ENCODE assay signal across 23 cellular contexts in genomic region chr13:79999601-80000000, GRCh38.
"Had no signal": no experiment of that assay in that cellular context is flagged by ENCODE, and none has a peak within 500 bp of the region (broad histone marks: within the 10 kb centered on the region; RNA-seq: fewer than 3 reads in every experiment).

No MANE protein-coding gene starts in this region.

- FAIRE-seq: endothelial cell of umbilical vein, frontal cortex, urothelium cell line had no signal

- H3K4me3 ChIP-seq: coronary artery, heart left ventricle, lower lobe of right lung, sigmoid colon, skin epidermis, suprapubic skin, thyroid gland had no signal

- H3K27me3 ChIP-seq: heart left ventricle, sigmoid colon, suprapubic skin, thyroid gland had no signal

- H3K36me3 Mint-ChIP-seq: memory B cell; mesothelial cell of epicardium; natural killer cell; stimulated activated effector memory CD8-positive, alpha-beta T cell treated with anti-CD3 and anti-CD28 coated beads, Interleukin-12 subunit alpha, Interleukin-12 subunit beta, amount 100 ng/mL, for 72 hours; type B pancreatic cell had no signal

- H3K4me3 Mint-ChIP-seq: endodermal cell; memory B cell; mesothelial cell of epicardium; natural killer cell; neural crest cell; stimulated activated effector memory CD8-positive, alpha-beta T cell treated with anti-CD3 and anti-CD28 coated beads, Interleukin-12 subunit alpha, Interleukin-12 subunit beta, amount 100 ng/mL, for 72 hours; type B pancreatic cell had no signal

- H3K27me3 Mint-ChIP-seq: memory B cell, type B pancreatic cell had no signal

- H3K36me3 ChIP-seq: heart left ventricle, lower lobe of right lung, sigmoid colon, suprapubic skin, thyroid gland had no signal

- H3K9me3 Mint-ChIP-seq: endodermal cell, mesothelial cell of epicardium, natural killer cell, type B pancreatic cell had no signal

- ATAC-seq: heart left ventricle; lower lobe of right lung; natural killer cell; stimulated activated effector memory CD8-positive, alpha-beta T cell treated with anti-CD3 and anti-CD28 coated beads, Interleukin-12 subunit alpha, Interleukin-12 subunit beta, amount 100 ng/mL, for 72 hours; stimulated activated naive CD8-positive, alpha-beta T cell treated with anti-CD3 and anti-CD28 coated beads, Interleukin-15, Interleukin-2, amounts not matched to agents 100 U/mL and 50 U/mL, for 24 hours had no signal

- DNase-seq: effector CD4-positive, alpha-beta T cell; endodermal cell; heart left ventricle; hippocampal formation; lower lobe of right lung; natural killer cell; posterior cingulate gyrus; sigmoid colon; stimulated activated CD4-positive, alpha-beta T cell treated with anti-CD3 and anti-CD28 coated beads, Interleukin-12 subunit alpha, Interleukin-12 subunit beta, amount 100 ng/mL, for 4 hours; stimulated activated CD4-positive, alpha-beta T cell treated with anti-CD3 and anti-CD28 coated beads, Interleukin-2, amount 100 ng/mL, for 48 hours; stimulated activated naive CD8-positive, alpha-beta T cell treated with anti-CD3 and anti-CD28 coated beads, Interleukin-15, Interleukin-2, amounts not matched to agents 100 U/mL and 50 U/mL, for 24 hours; thyroid gland had no signal

- H3K4me1 ChIP-seq: heart left ventricle, lower lobe of right lung, sigmoid colon, suprapubic skin, thyroid gland had no signal

- H3K9me3 ChIP-seq: heart left ventricle, lower lobe of right lung, sigmoid colon, suprapubic skin, thyroid gland had no signal

- H3K27ac ChIP-seq: coronary artery, heart left ventricle, lower lobe of right lung, sigmoid colon, skin epidermis, suprapubic skin, thyroid gland had no signal

- H3K27ac Mint-ChIP-seq: endodermal cell; memory B cell; mesothelial cell of epicardium; natural killer cell; stimulated activated effector memory CD8-positive, alpha-beta T cell treated with anti-CD3 and anti-CD28 coated beads, Interleukin-12 subunit alpha, Interleukin-12 subunit beta, amount 100 ng/mL, for 72 hours; type B pancreatic cell had no signal

- H3K4me1 Mint-ChIP-seq: stimulated activated effector memory CD8-positive, alpha-beta T cell treated with anti-CD3 and anti-CD28 coated beads, Interleukin-12 subunit alpha, Interleukin-12 subunit beta, amount 100 ng/mL, for 72 hours had no signal
